1 cellular context compared by ENCODE assay signal in the genomic region with DNA sequence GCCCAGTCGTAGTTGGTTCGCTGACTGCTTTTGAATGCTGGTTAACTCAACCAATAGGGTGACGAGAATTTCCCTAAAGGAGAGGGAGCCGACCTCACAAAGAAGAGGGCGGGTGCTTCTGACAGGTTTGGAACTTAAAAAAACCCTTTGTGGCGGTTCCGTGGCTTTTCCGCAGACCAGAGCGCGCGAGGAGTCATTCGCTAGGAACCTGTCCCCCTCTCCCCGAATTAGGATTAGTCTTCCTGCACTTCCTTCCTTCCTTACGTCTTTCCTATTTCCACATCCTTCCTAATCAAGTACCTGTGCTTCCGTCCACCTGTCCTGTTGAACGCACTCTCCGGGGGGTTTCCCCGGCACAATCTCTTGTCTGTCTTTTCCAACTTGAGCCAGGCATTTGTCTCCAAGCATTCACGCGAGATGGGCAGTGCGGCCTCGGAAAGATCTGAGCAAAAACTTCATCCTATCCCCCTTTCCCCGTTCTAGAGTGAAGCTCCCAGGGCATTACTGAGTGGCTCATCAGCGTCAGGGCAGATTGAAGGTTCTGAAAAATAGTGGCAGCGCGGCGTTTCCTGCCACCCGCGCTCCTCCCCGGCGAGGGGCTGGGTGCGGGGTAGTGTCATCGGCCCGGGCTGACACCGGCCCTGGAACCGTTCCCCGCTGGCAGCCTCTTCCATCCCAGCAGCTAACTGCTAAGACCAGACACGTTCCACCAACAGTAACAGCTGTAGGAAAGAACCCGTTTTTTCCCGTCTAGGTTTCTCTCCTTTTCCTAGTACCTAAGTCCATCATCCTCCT.
TF ChIP-seq lines count a peak whose summit lies in the region.

No MANE protein-coding gene starts in this region.

TF ChIP-seq in HepG2, 621 proteins besides CTCF, POLR2A, EP300 and RAD21 (continued from another document and continues in another):
- peak; percentile 22 for TF ChIP-seq DMAP1 (CRISPR knock-in tag; IDR thresholded peaks at IDR 0.05)
- TF ChIP-seq ZNF276 (CRISPR knock-in tag; IDR thresholded peaks at IDR 0.05; ENCODE audit: low read depth), result no peak
- TF ChIP-seq ZNF749 (CRISPR knock-in tag; IDR thresholded peaks at IDR 0.05; ENCODE audit: borderline replicate concordance), result 0 out of 2 replicates have a peak, but pooled peaks have one; percentile 27
- TF ChIP-seq ZNF678 (CRISPR knock-in tag; IDR thresholded peaks at IDR 0.05), result no peak
- no peak for TF ChIP-seq FOXM1 (CRISPR knock-in tag; IDR thresholded peaks at IDR 0.05)
- no peak for TF ChIP-seq POLR2AphosphoS2 (IDR thresholded peaks at IDR 0.05; ENCODE audit: low read depth, low read length)
- peak; percentile 12; the same call in 1 of the 2 replicates for TF ChIP-seq GATA4 (IDR thresholded peaks at IDR 0.05; ENCODE audit: borderline replicate concordance, low read depth)
- TF ChIP-seq CHD4 (IDR thresholded peaks at IDR 0.05; ENCODE audit: borderline replicate concordance, low read length), result no peak
- no peak for TF ChIP-seq PAX8 (CRISPR knock-in tag; IDR thresholded peaks at IDR 0.05; ENCODE audit: borderline replicate concordance)
- TF ChIP-seq SIX4 (CRISPR knock-in tag; IDR thresholded peaks at IDR 0.05), result no peak
- TF ChIP-seq HCFC1 (IDR thresholded peaks at IDR 0.05; ENCODE audit: low read depth, low read length), result peak; percentile 90
- no peak for TF ChIP-seq ZNF468 (CRISPR knock-in tag; IDR thresholded peaks at IDR 0.05)
- peak; percentile 57; the same call in 1 of the 2 replicates for TF ChIP-seq TBX2 (CRISPR knock-in tag; IDR thresholded peaks at IDR 0.05; ENCODE audit: borderline replicate concordance)
- TF ChIP-seq, protein P1, sequence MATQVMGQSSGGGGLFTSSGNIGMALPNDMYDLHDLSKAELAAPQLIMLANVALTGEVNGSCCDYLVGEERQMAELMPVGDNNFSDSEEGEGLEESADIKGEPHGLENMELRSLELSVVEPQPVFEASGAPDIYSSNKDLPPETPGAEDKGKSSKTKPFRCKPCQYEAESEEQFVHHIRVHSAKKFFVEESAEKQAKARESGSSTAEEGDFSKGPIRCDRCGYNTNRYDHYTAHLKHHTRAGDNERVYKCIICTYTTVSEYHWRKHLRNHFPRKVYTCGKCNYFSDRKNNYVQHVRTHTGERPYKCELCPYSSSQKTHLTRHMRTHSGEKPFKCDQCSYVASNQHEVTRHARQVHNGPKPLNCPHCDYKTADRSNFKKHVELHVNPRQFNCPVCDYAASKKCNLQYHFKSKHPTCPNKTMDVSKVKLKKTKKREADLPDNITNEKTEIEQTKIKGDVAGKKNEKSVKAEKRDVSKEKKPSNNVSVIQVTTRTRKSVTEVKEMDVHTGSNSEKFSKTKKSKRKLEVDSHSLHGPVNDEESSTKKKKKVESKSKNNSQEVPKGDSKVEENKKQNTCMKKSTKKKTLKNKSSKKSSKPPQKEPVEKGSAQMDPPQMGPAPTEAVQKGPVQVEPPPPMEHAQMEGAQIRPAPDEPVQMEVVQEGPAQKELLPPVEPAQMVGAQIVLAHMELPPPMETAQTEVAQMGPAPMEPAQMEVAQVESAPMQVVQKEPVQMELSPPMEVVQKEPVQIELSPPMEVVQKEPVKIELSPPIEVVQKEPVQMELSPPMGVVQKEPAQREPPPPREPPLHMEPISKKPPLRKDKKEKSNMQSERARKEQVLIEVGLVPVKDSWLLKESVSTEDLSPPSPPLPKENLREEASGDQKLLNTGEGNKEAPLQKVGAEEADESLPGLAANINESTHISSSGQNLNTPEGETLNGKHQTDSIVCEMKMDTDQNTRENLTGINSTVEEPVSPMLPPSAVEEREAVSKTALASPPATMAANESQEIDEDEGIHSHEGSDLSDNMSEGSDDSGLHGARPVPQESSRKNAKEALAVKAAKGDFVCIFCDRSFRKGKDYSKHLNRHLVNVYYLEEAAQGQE (IDR thresholded peaks at IDR 0.05; ENCODE audit: borderline replicate concordance in 1 of 2, low read depth in 1 of 2, low read length in 2 of 2), result no peak
- TF ChIP-seq, protein P2, sequence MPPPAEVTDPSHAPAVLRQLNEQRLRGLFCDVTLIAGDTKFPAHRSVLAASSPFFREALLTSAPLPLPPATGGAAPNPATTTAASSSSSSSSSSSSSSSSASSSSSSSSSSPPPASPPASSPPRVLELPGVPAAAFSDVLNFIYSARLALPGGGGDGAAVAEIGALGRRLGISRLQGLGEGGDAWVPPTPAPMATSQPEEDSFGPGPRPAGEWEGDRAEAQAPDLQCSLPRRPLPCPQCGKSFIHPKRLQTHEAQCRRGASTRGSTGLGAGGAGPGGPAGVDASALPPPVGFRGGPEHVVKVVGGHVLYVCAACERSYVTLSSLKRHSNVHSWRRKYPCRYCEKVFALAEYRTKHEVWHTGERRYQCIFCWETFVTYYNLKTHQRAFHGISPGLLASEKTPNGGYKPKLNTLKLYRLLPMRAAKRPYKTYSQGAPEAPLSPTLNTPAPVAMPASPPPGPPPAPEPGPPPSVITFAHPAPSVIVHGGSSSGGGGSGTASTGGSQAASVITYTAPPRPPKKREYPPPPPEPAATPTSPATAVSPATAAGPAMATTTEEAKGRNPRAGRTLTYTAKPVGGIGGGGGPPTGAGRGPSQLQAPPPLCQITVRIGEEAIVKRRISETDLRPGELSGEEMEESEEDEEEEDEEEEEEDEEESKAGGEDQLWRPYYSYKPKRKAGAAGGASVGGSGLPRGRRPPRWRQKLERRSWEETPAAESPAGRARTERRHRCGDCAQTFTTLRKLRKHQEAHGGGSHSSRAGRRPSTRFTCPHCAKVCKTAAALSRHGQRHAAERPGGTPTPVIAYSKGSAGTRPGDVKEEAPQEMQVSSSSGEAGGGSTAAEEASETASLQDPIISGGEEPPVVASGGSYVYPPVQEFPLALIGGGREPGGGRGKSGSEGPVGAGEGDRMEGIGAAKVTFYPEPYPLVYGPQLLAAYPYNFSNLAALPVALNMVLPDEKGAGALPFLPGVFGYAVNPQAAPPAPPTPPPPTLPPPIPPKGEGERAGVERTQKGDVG (CRISPR knock-in tag; IDR thresholded peaks at IDR 0.05; ENCODE audit: borderline replicate concordance), result no peak
- TF ChIP-seq ZNF333 (CRISPR knock-in tag; IDR thresholded peaks at IDR 0.05; ENCODE audit: borderline replicate concordance), result no peak
- TF ChIP-seq GLI4 (CRISPR knock-in tag; IDR thresholded peaks at IDR 0.05; ENCODE audit: borderline replicate concordance), result peak; percentile 49; the same call in 1 of the 2 replicates
- TF ChIP-seq PCBP2 (optimal IDR thresholded peaks at IDR 0.05; ENCODE audit: low read depth, low read length, poor library complexity, severe bottlenecking), result no peak
- no peak for TF ChIP-seq SSRP1 (CRISPR knock-in tag; IDR thresholded peaks at IDR 0.05)
- TF ChIP-seq, protein P3, sequence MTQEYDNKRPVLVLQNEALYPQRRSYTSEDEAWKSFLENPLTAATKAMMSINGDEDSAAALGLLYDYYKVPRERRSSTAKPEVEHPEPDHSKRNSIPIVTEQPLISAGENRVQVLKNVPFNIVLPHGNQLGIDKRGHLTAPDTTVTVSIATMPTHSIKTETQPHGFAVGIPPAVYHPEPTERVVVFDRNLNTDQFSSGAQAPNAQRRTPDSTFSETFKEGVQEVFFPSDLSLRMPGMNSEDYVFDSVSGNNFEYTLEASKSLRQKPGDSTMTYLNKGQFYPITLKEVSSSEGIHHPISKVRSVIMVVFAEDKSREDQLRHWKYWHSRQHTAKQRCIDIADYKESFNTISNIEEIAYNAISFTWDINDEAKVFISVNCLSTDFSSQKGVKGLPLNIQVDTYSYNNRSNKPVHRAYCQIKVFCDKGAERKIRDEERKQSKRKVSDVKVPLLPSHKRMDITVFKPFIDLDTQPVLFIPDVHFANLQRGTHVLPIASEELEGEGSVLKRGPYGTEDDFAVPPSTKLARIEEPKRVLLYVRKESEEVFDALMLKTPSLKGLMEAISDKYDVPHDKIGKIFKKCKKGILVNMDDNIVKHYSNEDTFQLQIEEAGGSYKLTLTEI (CRISPR knock-in tag; conservative IDR thresholded peaks at IDR 0.05), result no peak
- no peak for TF ChIP-seq ZNF570 (CRISPR knock-in tag; IDR thresholded peaks at IDR 0.05; ENCODE audit: borderline replicate concordance)
- no peak for TF ChIP-seq TAF1 (CRISPR knock-in tag; IDR thresholded peaks at IDR 0.05)
- TF ChIP-seq SNAPC4 (CRISPR knock-in tag; IDR thresholded peaks at IDR 0.05), result peak; percentile 71
- TF ChIP-seq ZNF235 (CRISPR knock-in tag; IDR thresholded peaks at IDR 0.05; ENCODE audit: borderline replicate concordance), result peak; percentile 13; the same call in 1 of the 2 replicates
- peak; percentile 36 for TF ChIP-seq RBM39 (IDR thresholded peaks at IDR 0.05; ENCODE audit: low read depth, low read length, poor library complexity, severe bottlenecking)
- peak; percentile 58; the same call in 1 of the 2 replicates for TF ChIP-seq ZNF350 (CRISPR knock-in tag; IDR thresholded peaks at IDR 0.05; ENCODE audit: borderline replicate concordance, low read depth)
- no peak for TF ChIP-seq RELA (CRISPR knock-in tag; IDR thresholded peaks at IDR 0.05)
- TF ChIP-seq ZNF567 (CRISPR knock-in tag; IDR thresholded peaks at IDR 0.05; ENCODE audit: borderline replicate concordance), result no peak; the same call in 1 of the 2 replicates
- no peak for TF ChIP-seq RCOR2 (CRISPR knock-in tag; IDR thresholded peaks at IDR 0.05)
- TF ChIP-seq XBP1 (CRISPR knock-in tag; IDR thresholded peaks at IDR 0.05), result no peak
- TF ChIP-seq KDM1A (CRISPR knock-in tag; IDR thresholded peaks at IDR 0.05), result no peak
- peak; percentile 32; the same call in 1 of the 2 replicates for TF ChIP-seq ZNF263 (CRISPR knock-in tag; IDR thresholded peaks at IDR 0.05)
- no peak for TF ChIP-seq CEBPG (CRISPR knock-in tag; IDR thresholded peaks at IDR 0.05)
- 0 out of 2 replicates have a peak, but pooled peaks have one; percentile 17 for TF ChIP-seq ZNF703 (CRISPR knock-in tag; IDR thresholded peaks at IDR 0.05; ENCODE audit: borderline replicate concordance)
- TF ChIP-seq THYN1 (CRISPR knock-in tag; IDR thresholded peaks at IDR 0.05; ENCODE audit: borderline replicate concordance, low read depth), result no peak
- peak; percentile 12 for TF ChIP-seq ASH2L (IDR thresholded peaks at IDR 0.05; ENCODE audit: insufficient read length, low read depth, low read length)
- TF ChIP-seq, protein P4, sequence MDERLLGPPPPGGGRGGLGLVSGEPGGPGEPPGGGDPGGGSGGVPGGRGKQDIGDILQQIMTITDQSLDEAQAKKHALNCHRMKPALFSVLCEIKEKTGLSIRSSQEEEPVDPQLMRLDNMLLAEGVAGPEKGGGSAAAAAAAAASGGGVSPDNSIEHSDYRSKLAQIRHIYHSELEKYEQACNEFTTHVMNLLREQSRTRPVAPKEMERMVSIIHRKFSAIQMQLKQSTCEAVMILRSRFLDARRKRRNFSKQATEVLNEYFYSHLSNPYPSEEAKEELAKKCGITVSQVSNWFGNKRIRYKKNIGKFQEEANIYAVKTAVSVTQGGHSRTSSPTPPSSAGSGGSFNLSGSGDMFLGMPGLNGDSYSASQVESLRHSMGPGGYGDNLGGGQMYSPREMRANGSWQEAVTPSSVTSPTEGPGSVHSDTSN (CRISPR knock-in tag; IDR thresholded peaks at IDR 0.05), result peak; percentile 91
- TF ChIP-seq CBFB (CRISPR knock-in tag; IDR thresholded peaks at IDR 0.05), result no peak
- no peak for TF ChIP-seq STAT5B (CRISPR knock-in tag; IDR thresholded peaks at IDR 0.05)
- no peak for TF ChIP-seq FOXA1 (IDR thresholded peaks at IDR 0.05)
- no peak for TF ChIP-seq FOXA1 (CRISPR knock-in tag; IDR thresholded peaks at IDR 0.05)
- TF ChIP-seq HES4 (CRISPR knock-in tag; IDR thresholded peaks at IDR 0.05; ENCODE audit: borderline replicate concordance), result 0 out of 2 replicates have a peak, but pooled peaks have one; percentile 46
- TF ChIP-seq, protein P5, sequence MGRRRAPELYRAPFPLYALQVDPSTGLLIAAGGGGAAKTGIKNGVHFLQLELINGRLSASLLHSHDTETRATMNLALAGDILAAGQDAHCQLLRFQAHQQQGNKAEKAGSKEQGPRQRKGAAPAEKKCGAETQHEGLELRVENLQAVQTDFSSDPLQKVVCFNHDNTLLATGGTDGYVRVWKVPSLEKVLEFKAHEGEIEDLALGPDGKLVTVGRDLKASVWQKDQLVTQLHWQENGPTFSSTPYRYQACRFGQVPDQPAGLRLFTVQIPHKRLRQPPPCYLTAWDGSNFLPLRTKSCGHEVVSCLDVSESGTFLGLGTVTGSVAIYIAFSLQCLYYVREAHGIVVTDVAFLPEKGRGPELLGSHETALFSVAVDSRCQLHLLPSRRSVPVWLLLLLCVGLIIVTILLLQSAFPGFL (CRISPR knock-in tag; IDR thresholded peaks at IDR 0.05), result no peak
